8 cellular contexts compared by ENCODE assay signal in the genomic region with DNA sequence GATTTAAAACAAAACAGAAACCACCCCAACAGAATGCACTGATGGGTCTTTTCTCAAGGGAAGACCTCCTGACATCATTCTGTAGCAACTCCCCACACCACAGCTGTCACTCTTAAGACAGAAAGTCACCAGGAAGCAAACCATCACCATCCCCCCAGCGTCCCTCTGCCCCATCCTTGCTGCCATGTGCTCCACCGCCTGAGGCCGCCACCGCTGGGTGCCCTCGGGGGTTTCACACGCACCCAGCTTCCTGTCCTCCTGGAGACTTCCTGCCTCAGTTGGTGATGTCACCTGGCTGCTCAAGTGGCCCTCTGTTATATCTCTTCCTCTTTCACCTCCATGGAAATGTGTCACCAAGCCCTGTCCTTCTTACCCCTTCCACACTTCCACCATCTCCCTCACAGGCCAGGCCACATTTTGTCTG.
DNase-seq lines count a peak whose midpoint lies in the region; ATAC-seq and TF ChIP-seq lines count a peak whose summit lies in the region.

No MANE protein-coding gene starts in this region.

- no peaks in the 10 kb centered on the region for H3K27me3 Mint-ChIP-seq in Caco-2 (ENCODE audit: insufficient read depth, unreplicated experiment)

- no peaks in the 10 kb centered on the region for H3K36me3 ChIP-seq in Caco-2 (ENCODE audit: control insufficient read depth, insufficient read depth, low read length)

- no peak overlapping the region for H3K27ac Mint-ChIP-seq in Caco-2 (ENCODE audit: unreplicated experiment)

- POLR2A ChIA-PET in HEK293T (lab: Yijun Ruan, JAX) (no interaction called here), Caco-2 (lab: Charles Lee) (no interaction called here)

- no peak overlapping the region for H3K4me3 ChIP-seq in Caco-2 (ENCODE audit: low read depth, low read length)

- no TSS peak for BruUV-seq in Caco-2 (replicated peaks; lab: Mats Ljungman, UMichigan)

- H3K4me1 ChIP-seq in Caco-2: no peaks in the 10 kb centered on the region

- H3K9me3 ChIP-seq in Caco-2: no peaks in the 10 kb centered on the region

- intact Hi-C loops in Caco-2 (cut with micrococcal nuclease; ENCODE audit: unreplicated experiment): no loop called here

- no peaks in the 10 kb centered on the region for H3K9me3 Mint-ChIP-seq in Caco-2 (ENCODE audit: unreplicated experiment)

- no peak overlapping the region for H3K4me3 Mint-ChIP-seq in Caco-2 (ENCODE audit: unreplicated experiment)

- TF ChIP-seq CTCF in Caco-2 (IDR thresholded peaks at IDR 0.05; ENCODE audit: insufficient read depth in 1 of 2, low read depth in 1 of 2, low read length in 1 of 2, severe bottlenecking in 1 of 2, unreplicated experiment in 1 of 2): no peak

- CTCF ChIA-PET in HEK293T (lab: Yijun Ruan, JAX) (no interaction called here), Caco-2 (lab: Charles Lee) (interaction anchor here (0.9 kb wide), 1 partner anchor 139 kb away, joined by 3 read pairs; no protein-coding TSS in a partner anchor)

- H3K27me3 ChIP-seq in Caco-2 (replicated peaks; ENCODE audit: control insufficient read depth, insufficient read depth, low read length): no peaks in the 10 kb centered on the region

- H3K4me1 Mint-ChIP-seq in Caco-2 (ENCODE audit: low read depth, unreplicated experiment): no peaks in the 10 kb centered on the region

- ATAC-seq in GM18870 (IDR thresholded peaks at IDR 0.05; ENCODE audit: unreplicated experiment): peak; percentile 88
- ATAC-seq in HG03066 (IDR thresholded peaks at IDR 0.05; ENCODE audit: low read depth, unreplicated experiment): peak; percentile 61

- DNase-seq in T-helper 2 cell: peak; percentile 56 to 99 (median 77)
- DNase-seq in central memory CD4-positive, alpha-beta T cell: peak; percentile 92
- DNase-seq in stimulated activated CD8-positive, alpha-beta memory T cell treated with anti-CD3 and anti-CD28 coated beads, Interleukin-7, amount 100 ng/mL, for 4 hours (ENCODE audit: low read depth in 2 of 2): peak; percentile 66 to 78
- no peak for DNase-seq in putamen (ENCODE audit: low spot score)
- no peak for DNase-seq in HEK293T (ENCODE audit: extremely low spot score)
- no peak for DNase-seq in Caco-2

- peaks cover 8% of the 10 kb centered on the region for H3K36me3 Mint-ChIP-seq in Caco-2 (ENCODE audit: insufficient read depth, unreplicated experiment)

TF ChIP-seq in HEK293T, 16 proteins besides CTCF, POLR2A, EP300 and RAD21:
- TF ChIP-seq HDGF (IDR thresholded peaks at IDR 0.05; ENCODE audit: borderline replicate concordance) (no peak), ARNT (IDR thresholded peaks at IDR 0.05) (no peak), CTBP1 (IDR thresholded peaks at IDR 0.05; ENCODE audit: borderline replicate concordance) (no peak), BHLHE40 (IDR thresholded peaks at IDR 0.05; ENCODE audit: borderline replicate concordance) (no peak), L3MBTL2 (conservative IDR thresholded peaks at IDR 0.05) (no peak), ELF4 (IDR thresholded peaks at IDR 0.05) (no peak), SUZ12 (IDR thresholded peaks at IDR 0.05) (no peak), FOXM1 (IDR thresholded peaks at IDR 0.05; ENCODE audit: borderline replicate concordance) (no peak), SP1 (IDR thresholded peaks at IDR 0.05) (no peak), ZNF384 (IDR thresholded peaks at IDR 0.05) (no peak), FOXK2 (IDR thresholded peaks at IDR 0.05) (no peak)

Comparison
In these comparisons a context has a peak if more than half of its experiments do, and no peak if none do; other contexts are left out.
1. DNase-seq: peak in T-helper 2 cell (5 of 5), central memory CD4-positive, alpha-beta T cell (single experiment) and stimulated activated CD8-positive, alpha-beta memory T cell treated with anti-CD3 and anti-CD28 coated beads, Interleukin-7, amount 100 ng/mL, for 4 hours (2 of 2); none in putamen (single experiment), HEK293T (single experiment) and Caco-2 (0 of 2).